ENCODE assay signal across 1 cellular context in the genomic region with DNA sequence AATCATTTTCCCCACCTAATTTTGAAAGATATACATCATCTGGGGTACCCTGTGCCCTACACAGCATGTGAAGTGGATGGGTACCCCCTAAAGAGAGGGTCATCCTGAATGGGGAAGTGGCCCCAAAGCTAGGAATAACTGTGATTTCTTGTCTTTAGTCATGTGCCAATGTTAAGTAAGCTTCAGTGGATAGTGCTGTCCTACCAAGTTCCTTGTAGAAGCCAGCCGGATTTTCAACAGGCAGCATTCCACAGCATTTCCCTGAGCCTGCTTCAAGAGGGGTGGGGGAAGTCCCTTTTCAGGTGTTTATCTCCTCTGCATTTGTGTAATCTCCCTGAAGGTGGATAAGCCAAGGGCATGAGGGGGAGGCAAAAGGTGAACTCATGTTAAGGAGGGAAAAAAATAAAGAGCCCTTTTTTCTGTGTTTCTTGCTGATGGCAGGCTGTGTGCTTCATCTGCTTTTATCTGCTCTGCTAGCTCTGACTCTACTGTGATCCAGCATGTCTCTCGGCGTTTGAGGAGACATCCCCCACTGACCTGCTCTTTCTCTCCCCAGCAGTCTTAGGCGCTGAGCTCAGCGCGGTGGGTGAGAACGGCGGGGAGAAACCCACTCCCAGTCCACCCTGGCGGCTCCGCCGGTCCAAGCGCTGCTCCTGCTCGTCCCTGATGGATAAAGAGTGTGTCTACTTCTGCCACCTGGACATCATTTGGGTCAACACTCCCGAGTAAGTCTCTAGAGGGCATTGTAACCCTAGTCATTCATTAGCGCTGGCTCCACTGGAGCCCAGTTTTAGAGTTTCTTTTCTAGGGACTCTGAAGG.
TF ChIP-seq lines count a peak whose summit lies in the region.

No MANE protein-coding gene starts in this region.

TF ChIP-seq in SK-N-SH treated with all-trans-retinoic acid at 6 μM for 48 hours, 23 proteins besides CTCF, POLR2A, EP300 and RAD21 (continued from another document):
- TF ChIP-seq ISL1 (CRISPR knock-in tag; IDR thresholded peaks at IDR 0.05) (no peak), ZFP30 (CRISPR knock-in tag; IDR thresholded peaks at IDR 0.05) (no peak), CSDC2 (CRISPR knock-in tag; IDR thresholded peaks at IDR 0.05) (no peak), PPARA (CRISPR knock-in tag; IDR thresholded peaks at IDR 0.05; ENCODE audit: borderline replicate concordance) (no peak), RARB (CRISPR knock-in tag; IDR thresholded peaks at IDR 0.05) (no peak), POU6F1 (CRISPR knock-in tag; IDR thresholded peaks at IDR 0.05; ENCODE audit: borderline replicate concordance, low read depth) (no peak), GLIS3 (CRISPR knock-in tag; IDR thresholded peaks at IDR 0.05) (no peak)
